5 cellular contexts compared by ENCODE assay signal in genomic region chr4:20158195-20158594, GRCh38.
"Had no signal": no experiment of that assay in that cellular context is flagged by ENCODE, and none has a peak within 500 bp of the region (broad histone marks: within the 10 kb centered on the region; RNA-seq: fewer than 3 reads in every experiment).

No MANE protein-coding gene starts in this region.

- H3K4me3 ChIP-seq: K562 had no signal

- FAIRE-seq: HepG2, HTR-8/SVneo, K562 had no signal

- ATAC-seq: HepG2, K562 had no signal

- DNase-seq: IMR-90 had no signal

- H3K27ac ChIP-seq: HL-60 had no signal
